19 cellular contexts compared by ENCODE assay signal in the genomic region with DNA sequence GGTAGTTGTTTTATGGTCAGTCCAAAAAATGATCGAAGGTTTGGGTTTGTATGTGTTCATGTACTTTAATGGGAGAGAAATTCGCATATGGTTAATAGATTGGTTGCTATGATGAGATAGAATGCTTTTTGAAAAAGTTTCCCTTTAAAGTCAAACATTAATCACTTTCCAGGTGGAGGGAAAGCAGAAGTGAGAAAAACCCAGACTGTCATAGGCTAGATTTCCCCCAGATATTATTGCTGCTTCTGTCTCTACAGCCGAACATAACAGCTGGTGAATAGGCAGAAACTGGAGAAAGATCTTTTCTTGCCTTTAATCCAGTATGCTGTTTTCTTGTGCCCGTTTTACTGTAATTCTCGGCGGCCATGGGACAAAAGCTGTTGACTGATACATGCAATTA.
A peak's percentile ranks its signal among the peaks of the same experiment; 100 is the strongest.
DNase-seq lines count a peak whose midpoint lies in the region; ATAC-seq and TF ChIP-seq lines count a peak whose summit lies in the region.
"Had no signal": no experiment of that assay in that cellular context is flagged by ENCODE, and none has a peak within 500 bp of the region (broad histone marks: within the 10 kb centered on the region; RNA-seq: fewer than 3 reads in every experiment).

No MANE protein-coding gene starts in this region.

- no peak overlapping the region for H3K4me3 Mint-ChIP-seq in HFFc6
- H3K4me3 Mint-ChIP-seq: H9 had no signal

- H3K27ac ChIP-seq in foreskin keratinocyte: no peak overlapping the region
- H3K27ac ChIP-seq: adrenal gland, colonic mucosa, ovary, uterus, VCaP had no signal

- H3K27ac Mint-ChIP-seq in HFFc6: no peak overlapping the region

- peaks cover 4% of the 10 kb centered on the region; the same call in 1 of the 2 replicates for H3K36me3 Mint-ChIP-seq in HFFc6 (ENCODE audit: low read depth)

- peaks cover 50% of the 10 kb centered on the region for H3K9me3 Mint-ChIP-seq in HFFc6
- H3K9me3 Mint-ChIP-seq: H9 had no signal

- H3K4me1 ChIP-seq in foreskin keratinocyte: no peaks in the 10 kb centered on the region
- H3K4me1 ChIP-seq: adrenal gland, colonic mucosa, uterus had no signal

- no peaks in the 10 kb centered on the region for H3K4me1 Mint-ChIP-seq in HFFc6 (ENCODE audit: low read depth)

- DNase-seq in GM13977 (ENCODE audit: low spot score): peak; percentile 8
- DNase-seq in stimulated activated CD4-positive, alpha-beta T cell treated with anti-CD3 and anti-CD28 coated beads, Interleukin-1b, Interleukin-23, amount 100 ng/mL, for 48 hours: no peak
- no peak for DNase-seq in cerebellar nuclear complex (lab: John Stamatoyannopoulos, UW)
- DNase-seq in foreskin keratinocyte: no peak
- no peak for DNase-seq in HFFc6
- DNase-seq: adrenal gland, colonic mucosa, COR-L47, H9, midbrain, NCI-H1092 treated with DMSO at 0.1 percent for 48 hours, NCI-H524 treated with DMSO at 0.1 percent for 48 hours, ovary, uterus had no signal

- TF ChIP-seq CTCF in GM13977 (IDR thresholded peaks at IDR 0.05; ENCODE audit: extremely low read depth, insufficient read depth, missing control alignments) (no peak), foreskin keratinocyte (conservative IDR thresholded peaks at IDR 0.05) (no peak), HFFc6 (IDR thresholded peaks at IDR 0.05) (no peak)

- in situ Hi-C loops in GM13977 (cut with MboI; ENCODE audit: low pct_unique_long_range_greater_than_20kb, low sequenced_read_pairs, unreplicated experiment): no loop called here

- peak; percentile 70 for ATAC-seq in GM19397 (IDR thresholded peaks at IDR 0.05; ENCODE audit: unreplicated experiment)
- ATAC-seq in HG02642 (IDR thresholded peaks at IDR 0.05; ENCODE audit: poor library complexity, unreplicated experiment): peak; percentile 79
- ATAC-seq in HG03378 (IDR thresholded peaks at IDR 0.05; ENCODE audit: unreplicated experiment): peak; percentile 91
- no peak for ATAC-seq in foreskin keratinocyte
- ATAC-seq: Right ventricle myocardium inferior had no signal

- H3K27me3 Mint-ChIP-seq in HFFc6 (ENCODE audit: insufficient read depth): 0 out of 2 replicates have a peak, but pooled peaks cover 2% of the 10 kb centered on the region

- H3K27me3 ChIP-seq in foreskin keratinocyte: no peaks in the 10 kb centered on the region
- H3K27me3 ChIP-seq: adrenal gland, colonic mucosa, ovary, uterus had no signal
